1 cellular context compared by ENCODE assay signal in the genomic region with DNA sequence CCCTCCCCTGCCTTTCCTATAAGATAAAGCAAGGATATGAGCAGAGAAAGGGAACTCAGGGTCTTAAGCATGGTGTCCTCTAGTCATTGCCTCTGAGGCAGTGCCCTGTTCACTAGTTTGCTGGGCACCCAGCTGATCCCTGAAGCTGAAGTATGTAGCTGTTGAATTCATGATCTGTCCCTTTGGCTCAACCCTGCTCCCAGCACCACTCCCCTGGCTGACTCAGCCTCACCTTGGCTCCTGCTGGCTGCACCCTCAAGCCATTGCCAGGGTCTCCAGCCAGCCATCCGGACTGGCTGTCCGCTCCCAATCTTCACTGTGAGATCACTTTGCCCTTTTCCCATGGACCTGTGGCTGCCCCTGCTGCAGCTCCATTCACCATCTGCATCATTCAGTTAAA.
TF ChIP-seq lines count a peak whose summit lies in the region.

No MANE protein-coding gene starts in this region.

TF ChIP-seq in IMR-90, 13 proteins besides CTCF, POLR2A, EP300 and RAD21:
- TF ChIP-seq, protein P1, sequence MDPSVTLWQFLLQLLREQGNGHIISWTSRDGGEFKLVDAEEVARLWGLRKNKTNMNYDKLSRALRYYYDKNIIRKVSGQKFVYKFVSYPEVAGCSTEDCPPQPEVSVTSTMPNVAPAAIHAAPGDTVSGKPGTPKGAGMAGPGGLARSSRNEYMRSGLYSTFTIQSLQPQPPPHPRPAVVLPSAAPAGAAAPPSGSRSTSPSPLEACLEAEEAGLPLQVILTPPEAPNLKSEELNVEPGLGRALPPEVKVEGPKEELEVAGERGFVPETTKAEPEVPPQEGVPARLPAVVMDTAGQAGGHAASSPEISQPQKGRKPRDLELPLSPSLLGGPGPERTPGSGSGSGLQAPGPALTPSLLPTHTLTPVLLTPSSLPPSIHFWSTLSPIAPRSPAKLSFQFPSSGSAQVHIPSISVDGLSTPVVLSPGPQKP (IDR thresholded peaks at IDR 0.05; ENCODE audit: borderline replicate concordance, low read depth, low read length), result no peak
- no peak for TF ChIP-seq MXI1 (IDR thresholded peaks at IDR 0.05; ENCODE audit: borderline replicate concordance, low read depth, low read length)
- no peak for TF ChIP-seq MAZ (IDR thresholded peaks at IDR 0.05; ENCODE audit: borderline replicate concordance, low read depth, low read length)
- no peak for TF ChIP-seq SMC3 (IDR thresholded peaks at IDR 0.05; ENCODE audit: low read depth, low read length)
